Comparison of ENCODE assay signal across 15 cellular contexts in genomic region chr7:32218741-32219283, GRCh38.
DNase-seq lines count a peak whose midpoint lies in the region; TF ChIP-seq lines count a peak whose summit lies in the region.
"Had no signal": no experiment of that assay in that cellular context is flagged by ENCODE, and none has a peak within 500 bp of the region (broad histone marks: within the 10 kb centered on the region; RNA-seq: fewer than 3 reads in every experiment).

No MANE protein-coding gene starts in this region.

- TF ChIP-seq POLR2A in vagina (IDR thresholded peaks at IDR 0.05) = no peak

- DNase-seq in left ventricle myocardium inferior = no peak
- no peak for DNase-seq in right atrium auricular region (ENCODE audit: low spot score)
- peak; percentile 21 to 51 for DNase-seq in NCI-H446 (lab: John Stamatoyannopoulos, UW)
- peak; percentile 73 for DNase-seq in WERI-Rb-1
- DNase-seq in vagina (ENCODE audit: extremely low spot score in 2 of 2) = peak; percentile 34 to 52
- DNase-seq in substantia nigra (lab: John Stamatoyannopoulos, UW) = no peak
- no peak for DNase-seq in GOT3 (lab: John Stamatoyannopoulos, UW)
- no peak for DNase-seq in NCI-H1092 treated with DMSO at 0.1 percent for 48 hours (lab: John Stamatoyannopoulos, UW)
- DNase-seq: CD4-positive, alpha-beta T cell; MM.1S; NCI-H1105 treated with DMSO at 0.1 percent for 48 hours; NCI-H2029 treated with DMSO at 0.1 percent for 48 hours; PC-3; T-cell had no signal

- no peak for TF ChIP-seq CTCF in left ventricle myocardium inferior (IDR thresholded peaks at IDR 0.05; ENCODE audit: borderline replicate concordance)
- no peak for TF ChIP-seq CTCF in right atrium auricular region (IDR thresholded peaks at IDR 0.05)
- no peak for TF ChIP-seq CTCF in WERI-Rb-1 (IDR thresholded peaks at IDR 0.05; ENCODE audit: low read depth, low read length)
- no peak for TF ChIP-seq CTCF in vagina (IDR thresholded peaks at IDR 0.05)

- peak overlapping the region; percentile 38 for H3K27ac ChIP-seq in left ventricle myocardium inferior (replicated peaks)
- H3K27ac ChIP-seq in right atrium auricular region = no peak overlapping the region
- peak overlapping the region; percentile 85 for H3K27ac ChIP-seq in WERI-Rb-1
- no peak overlapping the region for H3K27ac ChIP-seq in vagina
- H3K27ac ChIP-seq in substantia nigra (ENCODE audit: low read depth, low read length, poor library complexity, severe bottlenecking) = no peak overlapping the region
- H3K27ac ChIP-seq: KMS-11 had no signal

- H3K27me3 ChIP-seq in left ventricle myocardium inferior (ENCODE audit: low read depth) (peaks cover 31% of the 10 kb centered on the region), right atrium auricular region (no peaks in the 10 kb centered on the region), WERI-Rb-1 (ENCODE audit: insufficient read depth, low read depth, severe bottlenecking) (no peaks in the 10 kb centered on the region), vagina (no peaks in the 10 kb centered on the region)

- intact Hi-C loops in left ventricle myocardium inferior (cut with micrococcal nuclease) (no loop called here), vagina (cut with DNase I) (no loop called here)

- no peaks in the 10 kb centered on the region for H3K9me3 ChIP-seq in left ventricle myocardium inferior (replicated peaks)
- H3K9me3 ChIP-seq in right atrium auricular region = no peaks in the 10 kb centered on the region
- H3K9me3 ChIP-seq in WERI-Rb-1 (ENCODE audit: severe bottlenecking) = no peaks in the 10 kb centered on the region
- no peaks in the 10 kb centered on the region for H3K9me3 ChIP-seq in vagina

- H3K4me3 ChIP-seq in left ventricle myocardium inferior (no peak overlapping the region), right atrium auricular region (no peak overlapping the region), WERI-Rb-1 (ENCODE audit: low read depth, low read length) (no peak overlapping the region), vagina (no peak overlapping the region)

- H3K4me1 ChIP-seq in left ventricle myocardium inferior (peaks cover 4% of the 10 kb centered on the region), right atrium auricular region (no peaks in the 10 kb centered on the region), vagina (no peaks in the 10 kb centered on the region)

- H3K36me3 ChIP-seq in left ventricle myocardium inferior (no peaks in the 10 kb centered on the region), right atrium auricular region (no peaks in the 10 kb centered on the region), WERI-Rb-1 (no peaks in the 10 kb centered on the region), vagina (no peaks in the 10 kb centered on the region)

Comparison
In these comparisons a context has a peak if more than half of its experiments do, and no peak if none do; other contexts are left out.
1. H3K27ac ChIP-seq: peak in left ventricle myocardium inferior (single experiment) and WERI-Rb-1 (single experiment); none in right atrium auricular region (0 of 2), vagina (single experiment) and substantia nigra (single experiment).
2. DNase-seq: peak in NCI-H446 (2 of 2), WERI-Rb-1 (single experiment) and vagina (2 of 2); none in left ventricle myocardium inferior (single experiment), right atrium auricular region (single experiment), substantia nigra (0 of 49), GOT3 (single experiment) and NCI-H1092 treated with DMSO at 0.1 percent for 48 hours (single experiment).